24 cellular contexts compared by ENCODE assay signal in the genomic region with DNA sequence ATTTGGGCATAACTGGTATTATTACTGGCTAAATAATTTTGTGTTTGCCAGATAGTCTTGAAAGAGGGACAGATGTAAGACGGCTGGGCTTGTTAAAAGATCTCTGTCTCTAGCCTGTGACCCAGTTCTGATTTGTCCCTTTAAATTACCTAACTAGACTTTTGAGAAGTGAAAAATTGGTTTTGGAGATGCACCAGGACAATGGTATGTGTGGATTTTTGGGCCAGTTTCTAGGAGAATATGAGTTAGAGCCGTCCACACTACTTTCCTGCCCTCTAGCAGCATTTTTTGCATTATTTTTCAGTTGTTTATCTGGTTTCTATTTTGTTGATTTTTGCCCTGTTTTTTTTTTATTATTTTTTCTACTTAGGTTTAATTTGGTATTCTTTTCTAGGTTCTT. TPM values are rescaled to one million over a fixed set of nuclear protein-coding genes. Genes with fewer than 3 reads are reported as not detected.
DNase-seq lines count a peak whose midpoint lies in the region; ATAC-seq and TF ChIP-seq lines count a peak whose summit lies in the region.
"Had no signal": no experiment of that assay in that cellular context is flagged by ENCODE, and none has a peak within 500 bp of the region (broad histone marks: within the 10 kb centered on the region; RNA-seq: fewer than 3 reads in every experiment).

No MANE protein-coding gene starts in this region.

- POLR2A ChIA-PET in SK-N-SH (lab: Yijun Ruan, JAX) = no interaction called here

- H3K4me2 ChIP-seq in SK-N-SH = peak overlapping the region; percentile 4; the same call in 1 of the 2 replicates
- peak overlapping the region; percentile 12 for H3K4me2 ChIP-seq in Loucy (ENCODE audit: low read depth, low read length, poor library complexity, severe bottlenecking)

- H3K4me1 Mint-ChIP-seq in effector memory CD8-positive, alpha-beta T cell (ENCODE audit: low read depth in 2 of 2) = peaks cover 53 to 78% of the 10 kb centered on the region in 2 donors

- peaks cover 10% of the 10 kb centered on the region for H4K20me1 ChIP-seq in SK-N-SH (ENCODE audit: insufficient read depth)
- peaks cover 6% of the 10 kb centered on the region for H4K20me1 ChIP-seq in Loucy (ENCODE audit: insufficient read depth, low read length, poor library complexity, severe bottlenecking)

- H3F3A ChIP-seq in SK-N-SH (replicated peaks; ENCODE audit: insufficient read depth) (peaks cover 24% of the 10 kb centered on the region), Loucy (ENCODE audit: low read depth) (no peaks in the 10 kb centered on the region)

- TF ChIP-seq POLR2A in esophagus muscularis mucosa (IDR thresholded peaks at IDR 0.05; ENCODE audit: low read depth) = no peak

- H3K9ac ChIP-seq in SK-N-SH (no peak overlapping the region), Loucy (ENCODE audit: low read depth, low read length, poor library complexity, severe bottlenecking) (peak overlapping the region; percentile 39), skeletal muscle tissue (ENCODE audit: low read depth in 1 of 3, low read length in 3 of 3) (no peak overlapping the region)

- H3K27me3 ChIP-seq in SK-N-SH (ENCODE audit: insufficient read depth) (no peaks in the 10 kb centered on the region), Loucy (ENCODE audit: insufficient read depth, low read length, poor library complexity, severe bottlenecking) (no peaks in the 10 kb centered on the region), skeletal muscle tissue (ENCODE audit: control insufficient read depth in 3 of 3, insufficient read depth in 3 of 3, low read length in 3 of 3) (no peaks in the 10 kb centered on the region), esophagus muscularis mucosa (no peaks in the 10 kb centered on the region)
- H3K27me3 ChIP-seq: tibial artery had no signal

- ATAC-seq in SK-N-SH treated with all-trans-retinoic acid at 6 μM for 48 hours = no peak
- no peak for ATAC-seq in effector memory CD8-positive, alpha-beta T cell (replicated peaks)
- ATAC-seq: activated T-cell treated with anti-CD3 and anti-CD28 coated beads, Interleukin-2, amount 50 U/mL, for 72 hours; T-helper 17 cell had no signal

- no peak for TF ChIP-seq RAD21 in SK-N-SH (IDR thresholded peaks at IDR 0.05; ENCODE audit: low read length)

- H3K36me3 Mint-ChIP-seq in effector memory CD8-positive, alpha-beta T cell (ENCODE audit: insufficient read depth) = no peaks in the 10 kb centered on the region

- H3K4me3 ChIP-seq in SK-N-SH (ENCODE audit: low read depth in 2 of 2, low read length in 1 of 2) (no peak overlapping the region), Loucy (ENCODE audit: low read length, poor library complexity, severe bottlenecking) (no peak overlapping the region), skeletal muscle tissue (ENCODE audit: low read length in 3 of 3) (no peak overlapping the region), esophagus muscularis mucosa (no peak overlapping the region)
- H3K4me3 ChIP-seq: HAP-1, lung, prostate gland had no signal

- no peaks in the 10 kb centered on the region for H3K9me3 Mint-ChIP-seq in effector memory CD8-positive, alpha-beta T cell
- H3K9me3 Mint-ChIP-seq: activated CD4-positive, alpha-beta memory T cell treated with anti-CD3 and anti-CD28 coated beads, Interleukin-2, amount 10 ng/mL, durations not matched to agents 7 days and 5 days; activated T-cell treated with anti-CD3 and anti-CD28 coated beads, Interleukin-2, amount 50 U/mL, for 72 hours; brain; nephron had no signal

- peaks cover 86% of the 10 kb centered on the region for H3K79me2 ChIP-seq in SK-N-SH (ENCODE audit: insufficient read depth)
- H3K79me2 ChIP-seq in Loucy (ENCODE audit: insufficient read depth, low read length) = peaks cover 100% of the 10 kb centered on the region

- H3K4me3 Mint-ChIP-seq in effector memory CD8-positive, alpha-beta T cell = no peak overlapping the region
- H3K4me3 Mint-ChIP-seq: activated CD4-positive, alpha-beta memory T cell treated with anti-CD3 and anti-CD28 coated beads, Interleukin-2, amount 10 ng/mL, durations not matched to agents 7 days and 5 days; activated naive CD8-positive, alpha-beta T cell treated with anti-CD3 and anti-CD28 coated beads for 36 hours; activated T-cell treated with anti-CD3 and anti-CD28 coated beads, Interleukin-2, amount 50 U/mL, for 72 hours; CD14-positive monocyte; nephron had no signal

- no peak overlapping the region for H3K27ac ChIP-seq in SK-N-SH (ENCODE audit: low read depth in 2 of 2, low read length in 1 of 2)
- H3K27ac ChIP-seq in skeletal muscle tissue (ENCODE audit: low read depth, low read length) = peak overlapping the region; percentile 45
- peak overlapping the region in 2 of 4 donors; percentile 2 to 18 for H3K27ac ChIP-seq in esophagus muscularis mucosa (replicated peaks in 1 of 4)
- H3K27ac ChIP-seq: prostate gland had no signal

- CTCF ChIA-PET in SK-N-SH (lab: Yijun Ruan, JAX) = no interaction called here

- 88% methylated on average over 2 of the region's 2 CpGs for WGBS in SK-N-SH (ENCODE audit: low lambda C conversion rate)
- WGBS in esophagus muscularis mucosa = 35% methylated on average over 2 of the region's 2 CpGs

- intact Hi-C loops in esophagus muscularis mucosa (cut with DNase I) = no loop called here

- H3K4me1 ChIP-seq in SK-N-SH (ENCODE audit: control insufficient read depth in 1 of 2, insufficient read depth in 2 of 2, low read depth in 1 of 2, low read length in 1 of 2) (peaks cover 2 to 27% of the 10 kb centered on the region in 2 experiments; a peak in 3 of 4 replicates), Loucy (ENCODE audit: insufficient read depth, low read length, poor library complexity, severe bottlenecking) (peaks cover 79% of the 10 kb centered on the region), skeletal muscle tissue (ENCODE audit: control insufficient read depth in 3 of 3, insufficient read depth in 3 of 3, low read length in 3 of 3) (peaks cover 18 to 27% (median 21%) of the 10 kb centered on the region in 3 donors), esophagus muscularis mucosa (peaks cover 38 to 55% (median 45%) of the 10 kb centered on the region in 4 donors)

- no peak for TF ChIP-seq EP300 in SK-N-SH (IDR thresholded peaks at IDR 0.05; ENCODE audit: borderline replicate concordance in 1 of 2, low read depth in 1 of 2, low read length in 1 of 2)
- no peak for TF ChIP-seq EP300 in esophagus muscularis mucosa (IDR thresholded peaks at IDR 0.05)

- H2AFZ ChIP-seq in SK-N-SH (ENCODE audit: low read depth) = no peak overlapping the region
- no peak overlapping the region for H2AFZ ChIP-seq in Loucy (ENCODE audit: low read length)

- TF ChIP-seq CTCF in SK-N-SH (IDR thresholded peaks at IDR 0.05) = no peak
- no peak for TF ChIP-seq CTCF in Loucy (conservative IDR thresholded peaks at IDR 0.05; ENCODE audit: low read length)
- no peak for TF ChIP-seq CTCF in esophagus muscularis mucosa (IDR thresholded peaks at IDR 0.05)

- no peaks in the 10 kb centered on the region for H3K27me3 Mint-ChIP-seq in effector memory CD8-positive, alpha-beta T cell
- H3K27me3 Mint-ChIP-seq: activated CD4-positive, alpha-beta memory T cell treated with anti-CD3 and anti-CD28 coated beads, Interleukin-2, amount 10 ng/mL, durations not matched to agents 7 days and 5 days; activated naive CD8-positive, alpha-beta T cell treated with anti-CD3 and anti-CD28 coated beads for 36 hours; brain; T-helper 17 cell had no signal

- no peaks in the 10 kb centered on the region for H3K9me2 ChIP-seq in SK-N-SH
- no peaks in the 10 kb centered on the region for H3K9me2 ChIP-seq in Loucy (replicated peaks; ENCODE audit: low read depth, low read length)

- no peak overlapping the region for H3K27ac Mint-ChIP-seq in effector memory CD8-positive, alpha-beta T cell
- H3K27ac Mint-ChIP-seq: activated CD4-positive, alpha-beta memory T cell treated with anti-CD3 and anti-CD28 coated beads, Interleukin-2, amount 10 ng/mL, durations not matched to agents 7 days and 5 days; activated naive CD8-positive, alpha-beta T cell treated with anti-CD3 and anti-CD28 coated beads for 36 hours had no signal

- H3K36me3 ChIP-seq in SK-N-SH (replicated peaks in 1 of 2; ENCODE audit: control insufficient read depth in 1 of 2, insufficient read depth in 2 of 2, low read length in 1 of 2) = peaks cover 0 to 3% of the 10 kb centered on the region in 2 experiments
- no peaks in the 10 kb centered on the region for H3K36me3 ChIP-seq in Loucy (ENCODE audit: insufficient read depth, low read length)
- H3K36me3 ChIP-seq in skeletal muscle tissue (ENCODE audit: control insufficient read depth in 3 of 3, insufficient read depth in 3 of 3, low read length in 3 of 3) = no peaks in the 10 kb centered on the region
- no peaks in the 10 kb centered on the region for H3K36me3 ChIP-seq in esophagus muscularis mucosa
- H3K36me3 ChIP-seq: HAP-1, prostate gland, tibial artery had no signal

- DNase-seq in SK-N-SH (no peak), fibroblast of peridontal ligament (ENCODE audit: extremely low read depth) (peak; percentile 15), esophagus muscularis mucosa (ENCODE audit: extremely low spot score) (no peak), globus pallidus (ENCODE audit: low spot score) (no peak)
- no peak for DNase-seq in effector memory CD8-positive, alpha-beta T cell
- DNase-seq: activated CD4-positive, alpha-beta memory T cell treated with anti-CD3 and anti-CD28 coated beads, Interleukin-2, amount 10 ng/mL, durations not matched to agents 7 days and 5 days; activated naive CD8-positive, alpha-beta T cell treated with anti-CD3 and anti-CD28 coated beads for 36 hours; activated T-cell treated with anti-CD3 and anti-CD28 coated beads, Interleukin-2, amount 50 U/mL, for 72 hours; DND-41; NCI-H1694; NCI-H226; NK-92 treated with Interleukin-12 subunit alpha and Interleukin-12 subunit beta, amount 100 ng/mL, for 24 hours; stimulated activated CD4-positive, alpha-beta T cell treated with anti-CD3 and anti-CD28 coated beads, Interleukin-12 subunit alpha, Interleukin-12 subunit beta, amount 100 ng/mL, for 4 hours; T-helper 17 cell; tibial artery had no signal

- H3K9me3 ChIP-seq in SK-N-SH (no peaks in the 10 kb centered on the region), Loucy (ENCODE audit: insufficient read depth, low read depth, low read length) (no peaks in the 10 kb centered on the region), skeletal muscle tissue (ENCODE audit: control insufficient read depth in 3 of 3, low read length in 3 of 3) (no peaks in the 10 kb centered on the region), esophagus muscularis mucosa (no peaks in the 10 kb centered on the region)
- H3K9me3 ChIP-seq: HAP-1, prostate gland, tibial artery had no signal

TF ChIP-seq in SK-N-SH, 30 proteins besides CTCF, POLR2A, EP300 and RAD21 (continues in another document):
- TF ChIP-seq TCF12 (IDR thresholded peaks at IDR 0.05) (no peak), RXRA (IDR thresholded peaks at IDR 0.05; ENCODE audit: borderline replicate concordance, low read depth) (no peak)

TF ChIP-seq in SK-N-SH treated with all-trans-retinoic acid at 6 μM for 48 hours, 23 proteins besides CTCF, POLR2A, EP300 and RAD21 (continues in another document):
- TF ChIP-seq ISL1 (CRISPR knock-in tag; IDR thresholded peaks at IDR 0.05) = no peak

RNA-seq across cellular contexts. Expression of gene LNPEP, which starts 33.5 kb away (rescaled TPM):
- 4.3 and 5.9 TPM in 2 replicates for polyA plus RNA-seq in SK-N-SH (2012; rRNA removed)
- 6.1 and 6.6 TPM in 2 replicates for polyA plus RNA-seq in SK-N-SH (2012; cell fraction: cytosol; rRNA removed)
- polyA plus RNA-seq in SK-N-SH (2012; cell fraction: nucleus; rRNA removed) = 3.7 and 9.1 TPM in 2 replicates
- total RNA-seq in skeletal muscle tissue = 57.4 TPM
- total RNA-seq in esophagus muscularis mucosa = 10 to 100 TPM; 55.2 to 80.2 (median 65.6) TPM
